8 cellular contexts compared by ENCODE assay signal in the genomic region with DNA sequence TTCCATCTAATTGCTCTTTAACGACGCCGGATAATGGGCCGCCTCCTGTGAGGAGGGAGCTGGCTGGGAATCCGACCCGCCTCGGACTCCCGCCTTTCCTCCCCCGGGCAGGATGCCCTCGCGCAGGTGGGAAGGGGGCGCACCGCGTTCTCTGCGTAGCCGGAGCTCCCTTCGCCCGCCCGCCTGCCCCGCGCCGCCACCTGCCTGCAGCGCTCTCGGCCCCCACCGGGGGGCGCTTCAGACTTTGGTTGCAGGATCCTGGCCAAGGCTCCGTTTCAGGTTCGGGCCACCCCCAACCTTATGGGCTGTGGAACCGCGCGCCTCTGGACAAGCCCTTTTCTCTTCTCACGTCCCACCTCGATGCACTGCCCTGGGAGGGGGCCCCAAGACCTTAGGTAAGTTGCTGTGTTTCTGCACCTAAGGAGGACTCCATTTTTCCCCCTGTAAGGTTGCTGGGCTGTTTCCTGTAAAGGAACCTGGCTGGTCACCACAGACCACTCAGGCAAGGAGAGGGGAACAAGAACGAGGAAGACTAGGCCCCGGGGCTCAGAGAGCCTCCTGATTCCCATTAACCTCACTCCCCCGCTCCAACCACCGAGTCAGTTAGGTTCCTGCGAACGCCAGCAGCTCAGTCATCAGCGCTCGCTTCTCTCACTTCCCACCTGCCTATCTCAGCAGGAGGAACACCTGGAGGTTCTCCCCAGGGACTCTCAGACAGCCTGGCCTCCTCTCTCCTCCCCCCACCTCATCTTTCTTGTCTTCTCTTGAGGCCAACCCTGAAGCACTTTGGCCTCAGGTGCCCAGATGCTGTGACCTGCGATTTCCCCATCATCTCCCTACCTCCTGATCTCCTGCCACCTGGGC. TPM values are rescaled to one million over a fixed set of nuclear protein-coding genes. Genes with fewer than 3 reads are reported as not detected.
DNase-seq lines count a peak whose midpoint lies in the region; ATAC-seq, FAIRE-seq and TF ChIP-seq lines count a peak whose summit lies in the region.

No MANE protein-coding gene starts in this region.

- peaks cover 41% of the 10 kb centered on the region for H3K4me1 Mint-ChIP-seq in WTC11

- H3K27ac Mint-ChIP-seq in WTC11: no peak overlapping the region

- peaks cover 3% of the 10 kb centered on the region; the same call in 1 of the 2 replicates for H3K36me3 Mint-ChIP-seq in WTC11

- no peaks in the 10 kb centered on the region for H3K9me3 Mint-ChIP-seq in WTC11

- TF ChIP-seq CTCF in WTC11 (IDR thresholded peaks at IDR 0.05) (peak; percentile 86), bronchial epithelial cell (IDR thresholded peaks at IDR 0.05; ENCODE audit: insufficient read depth, low read length, severe bottlenecking) (peak; percentile 97)

- H3K27me3 Mint-ChIP-seq in WTC11 (ENCODE audit: low read depth): peaks cover 67% of the 10 kb centered on the region

- peak; percentile 37 for ATAC-seq in GM19468 (IDR thresholded peaks at IDR 0.05; ENCODE audit: extremely low read depth, unreplicated experiment)
- ATAC-seq in WTC11: peak; percentile 68

- no peaks in the 10 kb centered on the region for H3K36me3 ChIP-seq in bronchial epithelial cell (ENCODE audit: control insufficient read depth, insufficient read depth, low read length)

- peak overlapping the region; percentile 60 for H3K4me3 Mint-ChIP-seq in WTC11

- H3K27me3 ChIP-seq in bronchial epithelial cell (ENCODE audit: control insufficient read depth, insufficient read depth, low read length): peaks cover 17% of the 10 kb centered on the region

- POLR2A ChIA-PET in WTC11 (lab: Charles Lee): interaction anchor here (0.6 to 1.4 kb wide), 2 partner anchors 11 to 1238 kb away, joined by 3 to 7 read pairs; partner anchors contain the start of gene KAZALD1

- H3K4me3 ChIP-seq in bronchial epithelial cell (ENCODE audit: low read depth, low read length): no peak overlapping the region

- CTCF ChIA-PET in WTC11 (lab: Charles Lee): interaction anchor here (0.6 to 10.4 kb wide), 73 partner anchors 11 to 699 kb away, joined by 3 to 405 read pairs (median 5); partner anchors contain the start of genes HIF1AN, KAZALD1, LBX1 and LZTS2

- DNase-seq in AML-193 (lab: John Stamatoyannopoulos, UW) (peak; percentile 31 to 41), NCI-H1092 (lab: John Stamatoyannopoulos, UW) (peak; percentile 45), WTC11 (ENCODE audit: low spot score) (peak; percentile 95), bronchial epithelial cell (ENCODE audit: low read depth) (no peak), left kidney (ENCODE audit: low read depth, low spot score) (peak; percentile 86), SW 1271 (lab: John Stamatoyannopoulos, UW) (no peak)
- DNase-seq in stimulated activated CD4-positive, alpha-beta T cell treated with anti-CD3 and anti-CD28 coated beads, TNF-alpha, amount 100 ng/mL, for 24 hours (ENCODE audit: low read depth in 3 of 3): peak; percentile 52 to 79 (median 58)

- FAIRE-seq in bronchial epithelial cell (lab: Jason Lieb, UNC): no peak

TF ChIP-seq in WTC11, 78 proteins besides CTCF, POLR2A, EP300 and RAD21 (continues in another document):
- TF ChIP-seq, protein P1, sequence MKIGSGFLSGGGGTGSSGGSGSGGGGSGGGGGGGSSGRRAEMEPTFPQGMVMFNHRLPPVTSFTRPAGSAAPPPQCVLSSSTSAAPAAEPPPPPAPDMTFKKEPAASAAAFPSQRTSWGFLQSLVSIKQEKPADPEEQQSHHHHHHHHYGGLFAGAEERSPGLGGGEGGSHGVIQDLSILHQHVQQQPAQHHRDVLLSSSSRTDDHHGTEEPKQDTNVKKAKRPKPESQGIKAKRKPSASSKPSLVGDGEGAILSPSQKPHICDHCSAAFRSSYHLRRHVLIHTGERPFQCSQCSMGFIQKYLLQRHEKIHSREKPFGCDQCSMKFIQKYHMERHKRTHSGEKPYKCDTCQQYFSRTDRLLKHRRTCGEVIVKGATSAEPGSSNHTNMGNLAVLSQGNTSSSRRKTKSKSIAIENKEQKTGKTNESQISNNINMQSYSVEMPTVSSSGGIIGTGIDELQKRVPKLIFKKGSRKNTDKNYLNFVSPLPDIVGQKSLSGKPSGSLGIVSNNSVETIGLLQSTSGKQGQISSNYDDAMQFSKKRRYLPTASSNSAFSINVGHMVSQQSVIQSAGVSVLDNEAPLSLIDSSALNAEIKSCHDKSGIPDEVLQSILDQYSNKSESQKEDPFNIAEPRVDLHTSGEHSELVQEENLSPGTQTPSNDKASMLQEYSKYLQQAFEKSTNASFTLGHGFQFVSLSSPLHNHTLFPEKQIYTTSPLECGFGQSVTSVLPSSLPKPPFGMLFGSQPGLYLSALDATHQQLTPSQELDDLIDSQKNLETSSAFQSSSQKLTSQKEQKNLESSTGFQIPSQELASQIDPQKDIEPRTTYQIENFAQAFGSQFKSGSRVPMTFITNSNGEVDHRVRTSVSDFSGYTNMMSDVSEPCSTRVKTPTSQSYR (CRISPR knock-in tag; IDR thresholded peaks at IDR 0.05): no peak
- TF ChIP-seq MAX (CRISPR knock-in tag; IDR thresholded peaks at IDR 0.05) (peak; percentile 74; the same call in 1 of the 2 replicates), FOXK1 (CRISPR knock-in tag; IDR thresholded peaks at IDR 0.05) (0 out of 2 replicates have a peak, but pooled peaks have one; percentile 43), MLX (CRISPR knock-in tag; IDR thresholded peaks at IDR 0.05) (no peak), CBFB (CRISPR knock-in tag; IDR thresholded peaks at IDR 0.05; ENCODE audit: low read depth) (no peak), PRRX2 (CRISPR knock-in tag; IDR thresholded peaks at IDR 0.05) (no peak), NR2C2 (CRISPR knock-in tag; IDR thresholded peaks at IDR 0.05) (no peak), ARID4B (CRISPR knock-in tag; IDR thresholded peaks at IDR 0.05; ENCODE audit: borderline replicate concordance) (no peak), ZNF425 (CRISPR knock-in tag; conservative IDR thresholded peaks at IDR 0.05) (no peak), ZNF416 (CRISPR knock-in tag; IDR thresholded peaks at IDR 0.05) (no peak), ESRRA (CRISPR knock-in tag; IDR thresholded peaks at IDR 0.05; ENCODE audit: borderline replicate concordance) (no peak)

RNA-seq across cellular contexts. Expression of gene KAZALD1, which starts 11.4 kb away (rescaled TPM):
- total RNA-seq in WTC11 (2021) (9.6 to 19.2 TPM (median 10.2 TPM) in 3 replicates), bronchial epithelial cell (1.6 and 4.0 TPM in 2 replicates)

RNA-seq across cellular contexts. Expression of gene SFXN3, which starts 19.4 kb away (rescaled TPM):
- total RNA-seq in WTC11 (2021): 2.5 to 5.6 TPM (median 3.2 TPM) in 3 replicates
- total RNA-seq in bronchial epithelial cell: 14.0 and 16.1 TPM in 2 replicates

RNA-seq across cellular contexts. Expression of gene PDZD7, which starts 19.5 kb away (rescaled TPM):
- 1.9 to 2.7 TPM (median 2.6 TPM) in 3 replicates for total RNA-seq in WTC11 (2021)
- 0.13 and 0.26 TPM in 2 replicates for total RNA-seq in bronchial epithelial cell

RNA-seq across cellular contexts. Expression of gene LZTS2, which starts 50.8 kb away (rescaled TPM):
- total RNA-seq in WTC11 (2021) (84.6 to 93.1 TPM (median 91.1 TPM) in 3 replicates), bronchial epithelial cell (30.0 and 36.5 TPM in 2 replicates)

Comparison
In these comparisons a context has a peak if more than half of its experiments do, and no peak if none do; other contexts are left out.
1. DNase-seq: peak in AML-193 (2 of 2), NCI-H1092 (single experiment), WTC11 (single experiment), left kidney (single experiment) and stimulated activated CD4-positive, alpha-beta T cell treated with anti-CD3 and anti-CD28 coated beads, TNF-alpha, amount 100 ng/mL, for 24 hours (3 of 3); none in bronchial epithelial cell (single experiment) and SW 1271 (0 of 2).